8 cellular contexts compared by ENCODE assay signal in genomic region chr1:30718636-30719405, GRCh38.
DNase-seq lines count a peak whose midpoint lies in the region; ATAC-seq and TF ChIP-seq lines count a peak whose summit lies in the region.

No MANE protein-coding gene starts in this region.

- no peaks in the 10 kb centered on the region for H3K36me3 ChIP-seq in neutrophil

- ATAC-seq in GM21447 (IDR thresholded peaks at IDR 0.05; ENCODE audit: unreplicated experiment), result peak; percentile 51

- TF ChIP-seq CTCF in foreskin fibroblast (IDR thresholded peaks at IDR 0.05; ENCODE audit: low read depth, low read length), result peak; percentile 73
- peak; percentile 95 for TF ChIP-seq CTCF in neutrophil (IDR thresholded peaks at IDR 0.05)

- H3K4me1 ChIP-seq in neutrophil (ENCODE audit: control insufficient read depth in 1 of 2, insufficient read depth in 1 of 2, low read depth in 1 of 2, low read length in 1 of 2), result peaks cover 10 to 19% of the 10 kb centered on the region in 2 experiments

- peak; percentile 69 for TF ChIP-seq POLR2A in Raji (IDR thresholded peaks at IDR 0.05; ENCODE audit: insufficient read depth, low read depth, low read length)

- DNase-seq in DMS153 treated with DMSO at 0.1 percent for 48 hours (lab: John Stamatoyannopoulos, UW; ENCODE audit: unreplicated experiment), result peak; percentile 100
- peak; percentile 83 for DNase-seq in HuH-7 (ENCODE audit: low spot score)
- peak; percentile 100 for DNase-seq in activated gamma-delta T cell (lab: John Stamatoyannopoulos, UW)
- peak; percentile 97 to 99 for DNase-seq in foreskin fibroblast
- DNase-seq in substantia nigra (lab: John Stamatoyannopoulos, UW), result peak in 32 of 49 donors; percentile 48 to 100 (median 84)

- no peaks in the 10 kb centered on the region for H3K9me3 ChIP-seq in neutrophil

- H3K27me3 ChIP-seq in neutrophil, result peaks cover 1% of the 10 kb centered on the region

- H3K4me3 ChIP-seq in foreskin fibroblast (ENCODE audit: low read depth in 1 of 2, low read length in 2 of 2), result peak overlapping the region; percentile 62 to 64
- H3K4me3 ChIP-seq in neutrophil (ENCODE audit: low read depth in 1 of 2, low read length in 1 of 2), result peak overlapping the region; percentile 70 to 89

- H3K27ac ChIP-seq in neutrophil (peak overlapping the region; percentile 96), substantia nigra (ENCODE audit: low read depth, low read length, poor library complexity, severe bottlenecking) (peak overlapping the region; percentile 100)

Comparison
In these comparisons a context has a peak if more than half of its experiments do, and no peak if none do; other contexts are left out.
1. Peak in every context shown above with its lines: DNase-seq, ATAC-seq, H3K4me3 ChIP-seq and H3K27ac ChIP-seq.